In genomic region chr1:187396929-187397796, GRCh38 we compare ENCODE assay signal across 1 cellular context.
TF ChIP-seq lines count a peak whose summit lies in the region.

No MANE protein-coding gene starts in this region.

TF ChIP-seq in IMR-90, 13 proteins besides CTCF, POLR2A, EP300 and RAD21 (continued from another document):
- TF ChIP-seq FOS (IDR thresholded peaks at IDR 0.05; ENCODE audit: low read depth, low read length) = no peak
- TF ChIP-seq CHD1 (IDR thresholded peaks at IDR 0.05; ENCODE audit: low read depth, low read length) = no peak
- no peak for TF ChIP-seq SMC3 (IDR thresholded peaks at IDR 0.05; ENCODE audit: low read depth, low read length)
- no peak for TF ChIP-seq NFE2L2 (IDR thresholded peaks at IDR 0.05; ENCODE audit: low read depth, low read length)
- no peak for TF ChIP-seq MAZ (IDR thresholded peaks at IDR 0.05; ENCODE audit: borderline replicate concordance, low read depth, low read length)
- TF ChIP-seq MAFK (IDR thresholded peaks at IDR 0.05; ENCODE audit: low read depth, low read length) = no peak
